ENCODE assay signal across 7 cellular contexts in the genomic region with DNA sequence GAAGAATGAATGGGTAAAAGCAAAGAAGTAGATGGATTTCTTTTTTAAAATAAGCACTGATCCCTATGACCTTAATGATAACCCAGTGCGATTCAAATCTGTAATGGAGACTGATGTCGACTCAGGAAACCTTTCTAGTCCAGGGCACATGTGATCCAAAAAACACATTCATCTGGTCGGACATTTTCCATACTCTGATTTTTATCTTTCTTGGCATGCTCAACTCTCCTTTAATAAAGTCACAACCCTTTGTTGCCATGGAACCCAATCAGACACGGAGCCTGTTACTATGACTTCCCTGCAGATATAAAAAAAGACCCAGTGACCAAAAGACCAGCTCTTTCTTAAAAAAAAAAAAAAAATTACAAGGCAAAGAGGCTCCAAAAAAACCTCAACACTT. TPM values are rescaled to one million over a fixed set of nuclear protein-coding genes. Genes with fewer than 3 reads are reported as not detected.
DNase-seq lines count a peak whose midpoint lies in the region; ATAC-seq and TF ChIP-seq lines count a peak whose summit lies in the region.

No MANE protein-coding gene starts in this region.

- CTCF ChIA-PET in PC-3 (lab: Charles Lee), result interaction anchor here (0.6 kb wide), 3 partner anchors 25 to 223 kb away, joined by 3 read pairs; no protein-coding TSS in a partner anchor

- no peaks in the 10 kb centered on the region for H3K4me1 Mint-ChIP-seq in GM23338

- POLR2A ChIA-PET in PC-3 (lab: Charles Lee; ENCODE audit: unreplicated experiment), result interaction anchor here (0.7 kb wide), 1 partner anchor 912 kb away, joined by 15 read pairs; no protein-coding TSS in a partner anchor

- H3K9me2 ChIP-seq in GM23338 (ENCODE audit: insufficient read depth), result no peaks in the 10 kb centered on the region; the same call in 1 of the 2 replicates
- no peaks in the 10 kb centered on the region for H3K9me2 ChIP-seq in PC-3 (replicated peaks; ENCODE audit: low read length)

- H3K36me3 Mint-ChIP-seq in GM23338 (ENCODE audit: low read depth), result no peaks in the 10 kb centered on the region

- peaks cover 15% of the 10 kb centered on the region; the same call in 2 of the 3 replicates for H3K9me3 Mint-ChIP-seq in GM23338

- peak overlapping the region; percentile 65 for H3K9ac ChIP-seq in PC-3 (ENCODE audit: low read length)

- TF ChIP-seq CTCF in GM23338 (conservative IDR thresholded peaks at IDR 0.05; ENCODE audit: low read depth in 2 of 2), result no peak
- no peak for TF ChIP-seq CTCF in PC-3 (conservative IDR thresholded peaks at IDR 0.05; ENCODE audit: low read depth, low read length)
- TF ChIP-seq CTCF in epithelial cell of esophagus (IDR thresholded peaks at IDR 0.05; ENCODE audit: insufficient read depth, low read depth, low read length, missing control alignments), result no peak
- no peak for TF ChIP-seq CTCF in psoas muscle (IDR thresholded peaks at IDR 0.05)

- H3K4me3 ChIP-seq in GM23338 (no peak overlapping the region), PC-3 (ENCODE audit: low read length) (peak overlapping the region; percentile 65; the same call in 1 of the 2 replicates), epithelial cell of esophagus (ENCODE audit: low read length) (no peak overlapping the region), psoas muscle (peak overlapping the region; percentile 37)

- no peaks in the 10 kb centered on the region for H3K27me3 Mint-ChIP-seq in GM23338 (ENCODE audit: insufficient read depth, low read depth, poor library complexity)

- H3K27me3 ChIP-seq in GM23338 (ENCODE audit: insufficient read depth) (no peaks in the 10 kb centered on the region), PC-3 (ENCODE audit: low read length) (no peaks in the 10 kb centered on the region), psoas muscle (ENCODE audit: insufficient read depth in 3 of 3, low read length in 2 of 3) (no peaks in the 10 kb centered on the region)

- no peaks in the 10 kb centered on the region for H3K36me3 ChIP-seq in GM23338 (ENCODE audit: insufficient read depth)
- no peaks in the 10 kb centered on the region for H3K36me3 ChIP-seq in PC-3 (ENCODE audit: low read depth, low read length)
- H3K36me3 ChIP-seq in psoas muscle (ENCODE audit: insufficient read depth in 1 of 2, low read depth in 1 of 2), result no peaks in the 10 kb centered on the region

- ATAC-seq in GM23338 (no peak), PC-3 (no peak), psoas muscle (peak in 1 of 4 donors; percentile 31), GM21723 (IDR thresholded peaks at IDR 0.05; ENCODE audit: unreplicated experiment) (no peak)

- H3K4me3 Mint-ChIP-seq in GM23338, result no peak overlapping the region

- H3K4me1 ChIP-seq in GM23338 (ENCODE audit: insufficient read depth) (peaks cover 7% of the 10 kb centered on the region; the same call in 1 of the 2 replicates), PC-3 (ENCODE audit: insufficient read depth, low read length) (peaks cover 52% of the 10 kb centered on the region), psoas muscle (peaks cover 54% of the 10 kb centered on the region)

- H3K9me3 ChIP-seq in PC-3 (ENCODE audit: low read length) (no peaks in the 10 kb centered on the region), psoas muscle (no peaks in the 10 kb centered on the region)

- BruUV-seq in PC-3 (replicated peaks; lab: Mats Ljungman, UMichigan), result no TSS peak

- 7 to 12% (median 8%) methylated on average over 4 of the region's 4 CpGs for WGBS in psoas muscle, 3 donors

- H3K27ac Mint-ChIP-seq in GM23338, result peak overlapping the region; percentile 51; the same call in 1 of the 2 replicates

- H3F3A ChIP-seq in GM23338 (replicated peaks; ENCODE audit: low read depth) (no peaks in the 10 kb centered on the region), PC-3 (ENCODE audit: low read length, unreplicated experiment) (peaks cover 4% of the 10 kb centered on the region)

- no peak overlapping the region for H3K4me2 ChIP-seq in GM23338
- H3K4me2 ChIP-seq in PC-3 (ENCODE audit: low read length), result peak overlapping the region; percentile 88

- DNase-seq in GM23338 (ENCODE audit: low spot score), result no peak
- DNase-seq in PC-3, result peak; percentile 51
- peak; percentile 39 for DNase-seq in epithelial cell of esophagus (ENCODE audit: low read depth)
- DNase-seq in psoas muscle, result no peak
- DNase-seq in central memory CD4-positive, alpha-beta T cell, result no peak
- no peak for DNase-seq in stimulated activated naive CD4-positive, alpha-beta T cell (lab: John Stamatoyannopoulos, UW)

- intact Hi-C loops in PC-3 (cut with micrococcal nuclease) (no loop called here), psoas muscle (cut with DNase I) (no loop called here)

- H2AFZ ChIP-seq in GM23338 (no peak overlapping the region), PC-3 (ENCODE audit: low read length) (peak overlapping the region; percentile 62)

- no peaks in the 10 kb centered on the region for H4K20me1 ChIP-seq in GM23338 (replicated peaks; ENCODE audit: insufficient read depth)
- H4K20me1 ChIP-seq in PC-3 (ENCODE audit: low read length), result no peaks in the 10 kb centered on the region

- no peaks in the 10 kb centered on the region for H3K79me2 ChIP-seq in GM23338 (replicated peaks; ENCODE audit: insufficient read depth)
- H3K79me2 ChIP-seq in PC-3 (ENCODE audit: low read length), result peaks cover 30% of the 10 kb centered on the region

- H3K27ac ChIP-seq in GM23338 (ENCODE audit: low read depth) (no peak overlapping the region), PC-3 (ENCODE audit: low read length) (peak overlapping the region; percentile 84), psoas muscle (peak overlapping the region; percentile 56)

TF ChIP-seq in GM23338, 12 proteins besides CTCF, POLR2A, EP300 and RAD21 (continues in another document):
- TF ChIP-seq NANOG (IDR thresholded peaks at IDR 0.05; ENCODE audit: borderline replicate concordance), result no peak
- TF ChIP-seq, protein P1, sequence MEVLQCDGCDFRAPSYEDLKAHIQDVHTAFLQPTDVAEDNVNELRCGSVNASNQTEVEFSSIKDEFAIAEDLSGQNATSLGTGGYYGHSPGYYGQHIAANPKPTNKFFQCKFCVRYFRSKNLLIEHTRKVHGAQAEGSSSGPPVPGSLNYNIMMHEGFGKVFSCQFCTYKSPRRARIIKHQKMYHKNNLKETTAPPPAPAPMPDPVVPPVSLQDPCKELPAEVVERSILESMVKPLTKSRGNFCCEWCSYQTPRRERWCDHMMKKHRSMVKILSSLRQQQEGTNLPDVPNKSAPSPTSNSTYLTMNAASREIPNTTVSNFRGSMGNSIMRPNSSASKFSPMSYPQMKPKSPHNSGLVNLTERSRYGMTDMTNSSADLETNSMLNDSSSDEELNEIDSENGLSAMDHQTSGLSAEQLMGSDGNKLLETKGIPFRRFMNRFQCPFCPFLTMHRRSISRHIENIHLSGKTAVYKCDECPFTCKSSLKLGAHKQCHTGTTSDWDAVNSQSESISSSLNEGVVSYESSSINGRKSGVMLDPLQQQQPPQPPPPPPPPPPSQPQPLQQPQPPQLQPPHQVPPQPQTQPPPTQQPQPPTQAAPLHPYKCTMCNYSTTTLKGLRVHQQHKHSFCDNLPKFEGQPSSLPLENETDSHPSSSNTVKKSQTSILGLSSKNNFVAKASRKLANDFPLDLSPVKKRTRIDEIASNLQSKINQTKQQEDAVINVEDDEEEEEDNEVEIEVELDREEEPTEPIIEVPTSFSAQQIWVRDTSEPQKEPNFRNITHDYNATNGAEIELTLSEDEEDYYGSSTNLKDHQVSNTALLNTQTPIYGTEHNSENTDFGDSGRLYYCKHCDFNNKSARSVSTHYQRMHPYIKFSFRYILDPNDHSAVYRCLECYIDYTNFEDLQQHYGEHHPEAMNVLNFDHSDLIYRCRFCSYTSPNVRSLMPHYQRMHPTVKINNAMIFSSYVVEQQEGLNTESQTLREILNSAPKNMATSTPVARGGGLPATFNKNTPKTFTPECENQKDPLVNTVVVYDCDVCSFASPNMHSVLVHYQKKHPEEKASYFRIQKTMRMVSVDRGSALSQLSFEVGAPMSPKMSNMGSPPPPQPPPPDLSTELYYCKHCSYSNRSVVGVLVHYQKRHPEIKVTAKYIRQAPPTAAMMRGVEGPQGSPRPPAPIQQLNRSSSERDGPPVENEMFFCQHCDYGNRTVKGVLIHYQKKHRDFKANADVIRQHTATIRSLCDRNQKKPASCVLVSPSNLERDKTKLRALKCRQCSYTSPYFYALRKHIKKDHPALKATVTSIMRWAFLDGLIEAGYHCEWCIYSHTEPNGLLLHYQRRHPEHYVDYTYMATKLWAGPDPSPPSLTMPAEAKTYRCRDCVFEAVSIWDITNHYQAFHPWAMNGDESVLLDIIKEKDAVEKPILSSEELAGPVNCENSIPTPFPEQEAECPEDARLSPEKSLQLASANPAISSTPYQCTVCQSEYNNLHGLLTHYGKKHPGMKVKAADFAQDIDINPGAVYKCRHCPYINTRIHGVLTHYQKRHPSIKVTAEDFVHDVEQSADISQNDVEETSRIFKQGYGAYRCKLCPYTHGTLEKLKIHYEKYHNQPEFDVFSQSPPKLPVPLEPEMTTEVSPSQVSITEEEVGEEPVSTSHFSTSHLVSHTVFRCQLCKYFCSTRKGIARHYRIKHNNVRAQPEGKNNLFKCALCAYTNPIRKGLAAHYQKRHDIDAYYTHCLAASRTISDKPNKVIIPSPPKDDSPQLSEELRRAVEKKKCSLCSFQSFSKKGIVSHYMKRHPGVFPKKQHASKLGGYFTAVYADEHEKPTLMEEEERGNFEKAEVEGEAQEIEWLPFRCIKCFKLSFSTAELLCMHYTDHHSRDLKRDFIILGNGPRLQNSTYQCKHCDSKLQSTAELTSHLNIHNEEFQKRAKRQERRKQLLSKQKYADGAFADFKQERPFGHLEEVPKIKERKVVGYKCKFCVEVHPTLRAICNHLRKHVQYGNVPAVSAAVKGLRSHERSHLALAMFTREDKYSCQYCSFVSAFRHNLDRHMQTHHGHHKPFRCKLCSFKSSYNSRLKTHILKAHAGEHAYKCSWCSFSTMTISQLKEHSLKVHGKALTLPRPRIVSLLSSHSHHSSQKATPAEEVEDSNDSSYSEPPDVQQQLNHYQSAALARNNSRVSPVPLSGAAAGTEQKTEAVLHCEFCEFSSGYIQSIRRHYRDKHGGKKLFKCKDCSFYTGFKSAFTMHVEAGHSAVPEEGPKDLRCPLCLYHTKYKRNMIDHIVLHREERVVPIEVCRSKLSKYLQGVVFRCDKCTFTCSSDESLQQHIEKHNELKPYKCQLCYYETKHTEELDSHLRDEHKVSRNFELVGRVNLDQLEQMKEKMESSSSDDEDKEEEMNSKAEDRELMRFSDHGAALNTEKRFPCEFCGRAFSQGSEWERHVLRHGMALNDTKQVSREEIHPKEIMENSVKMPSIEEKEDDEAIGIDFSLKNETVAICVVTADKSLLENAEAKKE (CRISPR knock-in tag; IDR thresholded peaks at IDR 0.05), result no peak
- TF ChIP-seq POLR2AphosphoS5 (IDR thresholded peaks at IDR 0.05; ENCODE audit: low read depth), result no peak
- no peak for TF ChIP-seq ZNF114 (CRISPR knock-in tag; IDR thresholded peaks at IDR 0.05)
- TF ChIP-seq ZNF331 (CRISPR knock-in tag; IDR thresholded peaks at IDR 0.05; ENCODE audit: low read depth), result no peak
- no peak for TF ChIP-seq STAT1 (IDR thresholded peaks at IDR 0.05; ENCODE audit: unreplicated experiment)

RNA-seq across cellular contexts. Expression of a gene that starts 27.9 kb away (rescaled TPM):
- 2.4 and 3.6 TPM in 2 replicates for total RNA-seq in GM23338 (2014; rRNA removed; shearing (Covaris generic))
- polyA plus RNA-seq in GM23338 (2016; fragmentation: Nextera tagmentation; extraction: Ambion mirVana), result 1.4 and 1.6 TPM in 2 replicates
- 4.7 and 6.5 TPM in 2 replicates for total RNA-seq in PC-3 (2014; rRNA removed)
- total RNA-seq in psoas muscle, result 10 to 100 TPM; 18.2 to 61.6 (median 28.0) TPM
- 10 to 100 TPM; 10.6 to 32.6 (median 10.8) TPM for polyA plus RNA-seq in psoas muscle

Comparison
In these comparisons a context has a peak if more than half of its experiments do, and no peak if none do; other contexts are left out.
1. DNase-seq: peak in PC-3 (single experiment) and epithelial cell of esophagus (single experiment); none in GM23338 (single experiment), psoas muscle (0 of 2), central memory CD4-positive, alpha-beta T cell (single experiment) and stimulated activated naive CD4-positive, alpha-beta T cell (0 of 6).
2. H3K4me3 ChIP-seq: peak in PC-3 (single experiment) and psoas muscle (single experiment); none in GM23338 (single experiment) and epithelial cell of esophagus (single experiment).